Comparison of ENCODE assay signal across 9 cellular contexts in genomic region chr14:57025456-57025855, GRCh38.
"Had no signal": no experiment of that assay in that cellular context is flagged by ENCODE, and none has a peak within 500 bp of the region (broad histone marks: within the 10 kb centered on the region; RNA-seq: fewer than 3 reads in every experiment).

No MANE protein-coding gene starts in this region.

- ATAC-seq: HCT116, HepG2 had no signal

- DNase-seq: GM23248, GOT3, H7, HFFc6, IMR-90, Karpas-422, KBM-7 had no signal

- FAIRE-seq: HepG2 had no signal
